Comparison of ENCODE assay signal across 1 cellular context in the genomic region with DNA sequence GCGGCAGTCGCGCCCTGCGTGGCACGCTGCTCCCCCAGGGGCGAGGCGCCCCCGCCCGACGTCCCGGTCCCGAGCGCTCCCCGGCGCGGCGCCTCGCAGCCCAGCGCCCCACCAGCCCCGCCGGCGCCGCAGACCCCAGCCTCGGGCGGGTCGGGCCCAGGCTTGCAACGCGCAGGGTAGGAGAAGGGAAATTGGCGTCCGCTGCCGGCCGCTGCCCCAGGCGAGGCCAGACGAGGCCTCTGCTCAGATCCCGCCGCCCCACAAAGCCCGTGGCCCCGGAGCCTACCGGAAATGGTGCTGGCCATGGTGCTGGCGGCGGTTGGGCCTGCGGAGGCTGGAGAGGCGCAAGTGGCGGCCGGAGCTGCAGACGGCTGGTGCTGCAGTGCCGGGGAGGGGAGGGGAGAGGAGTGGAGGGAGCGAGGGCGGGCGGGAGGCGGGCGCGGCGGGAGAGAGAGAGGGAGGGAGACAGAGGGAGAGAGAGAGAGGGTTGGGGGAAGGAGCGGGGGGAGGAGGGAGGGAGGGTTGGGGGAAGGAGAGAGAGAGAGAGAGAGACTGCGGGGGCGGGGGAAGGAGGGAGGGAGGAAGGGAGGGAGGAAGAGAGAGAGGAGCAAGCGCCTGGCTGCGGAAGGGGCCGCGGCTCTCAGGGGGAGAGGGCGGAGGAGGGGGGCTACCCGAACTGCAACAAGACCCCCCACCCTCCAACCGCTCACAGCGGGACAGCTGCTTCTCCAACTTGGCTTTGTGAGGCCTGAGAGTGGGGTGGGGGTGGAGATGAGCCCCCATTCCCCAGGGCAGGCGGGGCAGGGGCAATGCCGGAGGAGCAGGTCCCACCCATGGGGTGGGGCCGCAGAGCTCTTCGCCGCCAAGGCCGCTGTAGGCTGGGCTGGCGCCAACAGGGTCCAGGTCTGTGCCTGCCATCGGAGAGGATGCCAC.
TF ChIP-seq lines count a peak whose summit lies in the region.

A gene (minus strand): TSS at position 384 of the 933 bp plus-strand sequence. CDS start 79 bp downstream, at position 305.

TF ChIP-seq in K562, 482 proteins besides CTCF, POLR2A, EP300 and RAD21 (continued from another document and continues in another):
- TF ChIP-seq, protein P1, sequence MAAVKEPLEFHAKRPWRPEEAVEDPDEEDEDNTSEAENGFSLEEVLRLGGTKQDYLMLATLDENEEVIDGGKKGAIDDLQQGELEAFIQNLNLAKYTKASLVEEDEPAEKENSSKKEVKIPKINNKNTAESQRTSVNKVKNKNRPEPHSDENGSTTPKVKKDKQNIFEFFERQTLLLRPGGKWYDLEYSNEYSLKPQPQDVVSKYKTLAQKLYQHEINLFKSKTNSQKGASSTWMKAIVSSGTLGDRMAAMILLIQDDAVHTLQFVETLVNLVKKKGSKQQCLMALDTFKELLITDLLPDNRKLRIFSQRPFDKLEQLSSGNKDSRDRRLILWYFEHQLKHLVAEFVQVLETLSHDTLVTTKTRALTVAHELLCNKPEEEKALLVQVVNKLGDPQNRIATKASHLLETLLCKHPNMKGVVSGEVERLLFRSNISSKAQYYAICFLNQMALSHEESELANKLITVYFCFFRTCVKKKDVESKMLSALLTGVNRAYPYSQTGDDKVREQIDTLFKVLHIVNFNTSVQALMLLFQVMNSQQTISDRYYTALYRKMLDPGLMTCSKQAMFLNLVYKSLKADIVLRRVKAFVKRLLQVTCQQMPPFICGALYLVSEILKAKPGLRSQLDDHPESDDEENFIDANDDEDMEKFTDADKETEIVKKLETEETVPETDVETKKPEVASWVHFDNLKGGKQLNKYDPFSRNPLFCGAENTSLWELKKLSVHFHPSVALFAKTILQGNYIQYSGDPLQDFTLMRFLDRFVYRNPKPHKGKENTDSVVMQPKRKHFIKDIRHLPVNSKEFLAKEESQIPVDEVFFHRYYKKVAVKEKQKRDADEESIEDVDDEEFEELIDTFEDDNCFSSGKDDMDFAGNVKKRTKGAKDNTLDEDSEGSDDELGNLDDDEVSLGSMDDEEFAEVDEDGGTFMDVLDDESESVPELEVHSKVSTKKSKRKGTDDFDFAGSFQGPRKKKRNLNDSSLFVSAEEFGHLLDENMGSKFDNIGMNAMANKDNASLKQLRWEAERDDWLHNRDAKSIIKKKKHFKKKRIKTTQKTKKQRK (IDR thresholded peaks at IDR 0.05; ENCODE audit: borderline replicate concordance, low read depth, low read length) = no peak
- TF ChIP-seq SMAD2 (IDR thresholded peaks at IDR 0.05; ENCODE audit: low read depth, low read length) (no peak), HNRNPLL (IDR thresholded peaks at IDR 0.05; ENCODE audit: low read depth, low read length, poor library complexity, severe bottlenecking) (peak; percentile 73), SP1 (CRISPR knock-in tag; IDR thresholded peaks at IDR 0.05) (peak; percentile 51; the same call in 1 of the 2 replicates), ZNF707 (CRISPR knock-in tag; conservative IDR thresholded peaks at IDR 0.05) (no peak), PTRF (tag; IDR thresholded peaks at IDR 0.05) (no peak), HMG20A (CRISPR knock-in tag; conservative IDR thresholded peaks at IDR 0.05) (no peak), JUNB (CRISPR knock-in tag; conservative IDR thresholded peaks at IDR 0.05) (no peak), FOXK1 (CRISPR knock-in tag; IDR thresholded peaks at IDR 0.05; ENCODE audit: borderline replicate concordance) (0 out of 2 replicates have a peak, but pooled peaks have one; percentile 16), CBX2 (IDR thresholded peaks at IDR 0.05; ENCODE audit: insufficient read depth, low read length, poor library complexity, severe bottlenecking) (no peak), TEAD1 (CRISPR knock-in tag; IDR thresholded peaks at IDR 0.05) (peak in 1 of 2 experiments; percentile 42; a peak in 2 of 4 replicates), ETS2 (tag; IDR thresholded peaks at IDR 0.05; ENCODE audit: borderline replicate concordance, poor library complexity, severe bottlenecking) (no peak), RBM22 (IDR thresholded peaks at IDR 0.05; ENCODE audit: low read depth, low read length, poor library complexity, severe bottlenecking) (peak; percentile 41), PHTF2 (CRISPR knock-in tag; IDR thresholded peaks at IDR 0.05) (no peak), BDP1 (IDR thresholded peaks at IDR 0.05; ENCODE audit: insufficient read depth, insufficient read length) (no peak), NR2C1 (IDR thresholded peaks at IDR 0.05) (no peak), NR2C1 (tag; IDR thresholded peaks at IDR 0.05) (no peak), SIRT6 (IDR thresholded peaks at IDR 0.05; ENCODE audit: low read depth, low read length) (no peak), EGR1 (conservative IDR thresholded peaks at IDR 0.05) (peak; percentile 90), LARP7 (IDR thresholded peaks at IDR 0.05) (no peak), GTF2E2 (tag; IDR thresholded peaks at IDR 0.05) (no peak), FOXJ3 (CRISPR knock-in tag; IDR thresholded peaks at IDR 0.05) (no peak), DPF2 (IDR thresholded peaks at IDR 0.05) (peak; percentile 57; the same call in 1 of the 2 replicates)
- TF ChIP-seq, protein P2, sequence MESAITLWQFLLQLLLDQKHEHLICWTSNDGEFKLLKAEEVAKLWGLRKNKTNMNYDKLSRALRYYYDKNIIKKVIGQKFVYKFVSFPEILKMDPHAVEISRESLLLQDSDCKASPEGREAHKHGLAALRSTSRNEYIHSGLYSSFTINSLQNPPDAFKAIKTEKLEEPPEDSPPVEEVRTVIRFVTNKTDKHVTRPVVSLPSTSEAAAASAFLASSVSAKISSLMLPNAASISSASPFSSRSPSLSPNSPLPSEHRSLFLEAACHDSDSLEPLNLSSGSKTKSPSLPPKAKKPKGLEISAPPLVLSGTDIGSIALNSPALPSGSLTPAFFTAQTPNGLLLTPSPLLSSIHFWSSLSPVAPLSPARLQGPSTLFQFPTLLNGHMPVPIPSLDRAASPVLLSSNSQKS (CRISPR knock-in tag; IDR thresholded peaks at IDR 0.05) = no peak
- TF ChIP-seq, protein P3, sequence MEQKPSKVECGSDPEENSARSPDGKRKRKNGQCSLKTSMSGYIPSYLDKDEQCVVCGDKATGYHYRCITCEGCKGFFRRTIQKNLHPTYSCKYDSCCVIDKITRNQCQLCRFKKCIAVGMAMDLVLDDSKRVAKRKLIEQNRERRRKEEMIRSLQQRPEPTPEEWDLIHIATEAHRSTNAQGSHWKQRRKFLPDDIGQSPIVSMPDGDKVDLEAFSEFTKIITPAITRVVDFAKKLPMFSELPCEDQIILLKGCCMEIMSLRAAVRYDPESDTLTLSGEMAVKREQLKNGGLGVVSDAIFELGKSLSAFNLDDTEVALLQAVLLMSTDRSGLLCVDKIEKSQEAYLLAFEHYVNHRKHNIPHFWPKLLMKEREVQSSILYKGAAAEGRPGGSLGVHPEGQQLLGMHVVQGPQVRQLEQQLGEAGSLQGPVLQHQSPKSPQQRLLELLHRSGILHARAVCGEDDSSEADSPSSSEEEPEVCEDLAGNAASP (IDR thresholded peaks at IDR 0.05) = no peak
- TF ChIP-seq, protein P4, sequence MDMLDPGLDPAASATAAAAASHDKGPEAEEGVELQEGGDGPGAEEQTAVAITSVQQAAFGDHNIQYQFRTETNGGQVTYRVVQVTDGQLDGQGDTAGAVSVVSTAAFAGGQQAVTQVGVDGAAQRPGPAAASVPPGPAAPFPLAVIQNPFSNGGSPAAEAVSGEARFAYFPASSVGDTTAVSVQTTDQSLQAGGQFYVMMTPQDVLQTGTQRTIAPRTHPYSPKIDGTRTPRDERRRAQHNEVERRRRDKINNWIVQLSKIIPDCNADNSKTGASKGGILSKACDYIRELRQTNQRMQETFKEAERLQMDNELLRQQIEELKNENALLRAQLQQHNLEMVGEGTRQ (CRISPR knock-in tag; IDR thresholded peaks at IDR 0.05) = peak; percentile 37; the same call in 1 of the 2 replicates
- TF ChIP-seq, protein P5, sequence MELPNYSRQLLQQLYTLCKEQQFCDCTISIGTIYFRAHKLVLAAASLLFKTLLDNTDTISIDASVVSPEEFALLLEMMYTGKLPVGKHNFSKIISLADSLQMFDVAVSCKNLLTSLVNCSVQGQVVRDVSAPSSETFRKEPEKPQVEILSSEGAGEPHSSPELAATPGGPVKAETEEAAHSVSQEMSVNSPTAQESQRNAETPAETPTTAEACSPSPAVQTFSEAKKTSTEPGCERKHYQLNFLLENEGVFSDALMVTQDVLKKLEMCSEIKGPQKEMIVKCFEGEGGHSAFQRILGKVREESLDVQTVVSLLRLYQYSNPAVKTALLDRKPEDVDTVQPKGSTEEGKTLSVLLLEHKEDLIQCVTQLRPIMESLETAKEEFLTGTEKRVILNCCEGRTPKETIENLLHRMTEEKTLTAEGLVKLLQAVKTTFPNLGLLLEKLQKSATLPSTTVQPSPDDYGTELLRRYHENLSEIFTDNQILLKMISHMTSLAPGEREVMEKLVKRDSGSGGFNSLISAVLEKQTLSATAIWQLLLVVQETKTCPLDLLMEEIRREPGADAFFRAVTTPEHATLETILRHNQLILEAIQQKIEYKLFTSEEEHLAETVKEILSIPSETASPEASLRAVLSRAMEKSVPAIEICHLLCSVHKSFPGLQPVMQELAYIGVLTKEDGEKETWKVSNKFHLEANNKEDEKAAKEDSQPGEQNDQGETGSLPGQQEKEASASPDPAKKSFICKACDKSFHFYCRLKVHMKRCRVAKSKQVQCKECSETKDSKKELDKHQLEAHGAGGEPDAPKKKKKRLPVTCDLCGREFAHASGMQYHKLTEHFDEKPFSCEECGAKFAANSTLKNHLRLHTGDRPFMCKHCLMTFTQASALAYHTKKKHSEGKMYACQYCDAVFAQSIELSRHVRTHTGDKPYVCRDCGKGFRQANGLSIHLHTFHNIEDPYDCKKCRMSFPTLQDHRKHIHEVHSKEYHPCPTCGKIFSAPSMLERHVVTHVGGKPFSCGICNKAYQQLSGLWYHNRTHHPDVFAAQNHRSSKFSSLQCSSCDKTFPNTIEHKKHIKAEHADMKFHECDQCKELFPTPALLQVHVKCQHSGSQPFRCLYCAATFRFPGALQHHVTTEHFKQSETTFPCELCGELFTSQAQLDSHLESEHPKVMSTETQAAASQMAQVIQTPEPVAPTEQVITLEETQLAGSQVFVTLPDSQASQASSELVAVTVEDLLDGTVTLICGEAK (IDR thresholded peaks at IDR 0.05) = peak; percentile 87
- TF ChIP-seq, protein P5 (CRISPR knock-in tag; IDR thresholded peaks at IDR 0.05) = peak; percentile 51; the same call in 1 of the 2 replicates
- TF ChIP-seq, protein P6, sequence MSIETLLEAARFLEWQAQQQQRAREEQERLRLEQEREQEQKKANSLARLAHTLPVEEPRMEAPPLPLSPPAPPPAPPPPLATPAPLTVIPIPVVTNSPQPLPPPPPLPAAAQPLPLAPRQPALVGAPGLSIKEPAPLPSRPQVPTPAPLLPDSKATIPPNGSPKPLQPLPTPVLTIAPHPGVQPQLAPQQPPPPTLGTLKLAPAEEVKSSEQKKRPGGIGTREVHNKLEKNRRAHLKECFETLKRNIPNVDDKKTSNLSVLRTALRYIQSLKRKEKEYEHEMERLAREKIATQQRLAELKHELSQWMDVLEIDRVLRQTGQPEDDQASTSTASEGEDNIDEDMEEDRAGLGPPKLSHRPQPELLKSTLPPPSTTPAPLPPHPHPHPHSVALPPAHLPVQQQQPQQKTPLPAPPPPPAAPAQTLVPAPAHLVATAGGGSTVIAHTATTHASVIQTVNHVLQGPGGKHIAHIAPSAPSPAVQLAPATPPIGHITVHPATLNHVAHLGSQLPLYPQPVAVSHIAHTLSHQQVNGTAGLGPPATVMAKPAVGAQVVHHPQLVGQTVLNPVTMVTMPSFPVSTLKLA (conservative IDR thresholded peaks at IDR 0.05) = peak; percentile 79 to 93
- TF ChIP-seq, protein P7, sequence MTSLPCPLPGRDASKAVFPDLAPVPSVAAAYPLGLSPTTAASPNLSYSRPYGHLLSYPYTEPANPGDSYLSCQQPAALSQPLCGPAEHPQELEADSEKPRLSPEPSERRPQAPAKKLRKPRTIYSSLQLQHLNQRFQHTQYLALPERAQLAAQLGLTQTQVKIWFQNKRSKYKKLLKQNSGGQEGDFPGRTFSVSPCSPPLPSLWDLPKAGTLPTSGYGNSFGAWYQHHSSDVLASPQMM (CRISPR knock-in tag; IDR thresholded peaks at IDR 0.05) = no peak
- TF ChIP-seq, protein P8, sequence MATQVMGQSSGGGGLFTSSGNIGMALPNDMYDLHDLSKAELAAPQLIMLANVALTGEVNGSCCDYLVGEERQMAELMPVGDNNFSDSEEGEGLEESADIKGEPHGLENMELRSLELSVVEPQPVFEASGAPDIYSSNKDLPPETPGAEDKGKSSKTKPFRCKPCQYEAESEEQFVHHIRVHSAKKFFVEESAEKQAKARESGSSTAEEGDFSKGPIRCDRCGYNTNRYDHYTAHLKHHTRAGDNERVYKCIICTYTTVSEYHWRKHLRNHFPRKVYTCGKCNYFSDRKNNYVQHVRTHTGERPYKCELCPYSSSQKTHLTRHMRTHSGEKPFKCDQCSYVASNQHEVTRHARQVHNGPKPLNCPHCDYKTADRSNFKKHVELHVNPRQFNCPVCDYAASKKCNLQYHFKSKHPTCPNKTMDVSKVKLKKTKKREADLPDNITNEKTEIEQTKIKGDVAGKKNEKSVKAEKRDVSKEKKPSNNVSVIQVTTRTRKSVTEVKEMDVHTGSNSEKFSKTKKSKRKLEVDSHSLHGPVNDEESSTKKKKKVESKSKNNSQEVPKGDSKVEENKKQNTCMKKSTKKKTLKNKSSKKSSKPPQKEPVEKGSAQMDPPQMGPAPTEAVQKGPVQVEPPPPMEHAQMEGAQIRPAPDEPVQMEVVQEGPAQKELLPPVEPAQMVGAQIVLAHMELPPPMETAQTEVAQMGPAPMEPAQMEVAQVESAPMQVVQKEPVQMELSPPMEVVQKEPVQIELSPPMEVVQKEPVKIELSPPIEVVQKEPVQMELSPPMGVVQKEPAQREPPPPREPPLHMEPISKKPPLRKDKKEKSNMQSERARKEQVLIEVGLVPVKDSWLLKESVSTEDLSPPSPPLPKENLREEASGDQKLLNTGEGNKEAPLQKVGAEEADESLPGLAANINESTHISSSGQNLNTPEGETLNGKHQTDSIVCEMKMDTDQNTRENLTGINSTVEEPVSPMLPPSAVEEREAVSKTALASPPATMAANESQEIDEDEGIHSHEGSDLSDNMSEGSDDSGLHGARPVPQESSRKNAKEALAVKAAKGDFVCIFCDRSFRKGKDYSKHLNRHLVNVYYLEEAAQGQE (CRISPR knock-in tag; IDR thresholded peaks at IDR 0.05; ENCODE audit: low read depth) = peak; percentile 99
